14 cellular contexts compared by ENCODE assay signal in the genomic region with DNA sequence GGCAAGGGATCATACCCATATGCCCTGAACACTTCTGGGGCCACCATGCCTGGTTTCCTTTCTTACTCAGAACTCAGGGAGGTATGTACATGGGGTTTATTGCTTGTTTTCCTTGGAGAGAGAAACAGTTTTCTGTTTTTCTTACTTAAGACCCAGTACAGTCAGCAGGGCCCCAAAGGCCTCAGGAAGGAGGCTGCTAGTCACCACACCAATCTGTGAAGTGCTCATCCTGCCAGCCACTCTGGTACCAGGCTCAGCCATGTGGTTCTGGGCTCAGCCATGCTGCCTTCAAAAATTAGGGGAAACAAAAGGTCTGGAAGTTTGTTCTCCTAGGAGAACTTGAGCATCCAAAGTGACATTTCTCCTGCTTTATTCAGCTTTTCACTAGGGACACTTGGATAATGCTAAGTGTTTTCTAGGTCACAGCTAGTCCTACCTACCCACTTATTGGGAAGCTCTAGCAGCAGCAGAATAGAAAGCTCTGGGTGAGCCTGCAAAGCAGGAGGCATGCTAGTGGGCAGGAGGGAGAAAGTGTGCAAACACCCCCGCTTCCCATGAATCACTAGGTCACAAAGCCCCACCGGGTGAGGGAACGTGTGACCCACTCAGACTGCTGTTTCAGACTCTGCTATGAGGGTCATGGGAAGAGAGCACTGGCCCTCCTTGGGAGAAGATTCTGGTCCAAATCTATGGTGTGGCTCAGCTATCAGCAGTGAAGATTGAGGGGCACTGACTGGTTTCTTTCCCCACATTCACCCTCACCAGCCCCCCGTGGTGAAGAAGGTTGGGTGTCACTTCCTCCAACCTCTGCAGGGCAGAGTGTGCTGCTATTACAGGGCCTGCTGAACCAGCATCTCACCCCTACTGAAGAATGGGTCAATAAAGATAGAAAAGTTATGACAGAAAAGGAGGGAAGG. TPM values are rescaled to one million over a fixed set of nuclear protein-coding genes. Genes with fewer than 3 reads are reported as not detected.
A peak's percentile ranks its signal among the peaks of the same experiment; 100 is the strongest.
DNase-seq lines count a peak whose midpoint lies in the region; ATAC-seq and TF ChIP-seq lines count a peak whose summit lies in the region.
"Had no signal": no experiment of that assay in that cellular context is flagged by ENCODE, and none has a peak within 500 bp of the region (broad histone marks: within the 10 kb centered on the region; RNA-seq: fewer than 3 reads in every experiment).

No MANE protein-coding gene starts in this region.

- no peak overlapping the region for H3K4me2 ChIP-seq in GM23248 (ENCODE audit: unreplicated experiment)

- no peaks in the 10 kb centered on the region for H3K9me2 ChIP-seq in GM23248 (ENCODE audit: insufficient read depth)

- intact Hi-C loops in psoas muscle (cut with DNase I): loop anchor here in 1 of 2 donors (5.0 kb wide), 1 partner anchor 84 kb away; no protein-coding TSS in a partner anchor

- ATAC-seq in HG02798 (IDR thresholded peaks at IDR 0.05; ENCODE audit: poor library complexity, unreplicated experiment) (no peak), psoas muscle (no peak)

- peaks cover 39% of the 10 kb centered on the region for H3K4me1 ChIP-seq in GM23248 (ENCODE audit: insufficient read depth)
- H3K4me1 ChIP-seq in psoas muscle: peaks cover 41% of the 10 kb centered on the region
- H3K4me1 ChIP-seq: colonic mucosa had no signal

- H3K27me3 ChIP-seq in GM23248 (replicated peaks; ENCODE audit: insufficient read depth) (no peaks in the 10 kb centered on the region), brain microvascular endothelial cell (replicated peaks) (no peaks in the 10 kb centered on the region), layer of hippocampus (ENCODE audit: control insufficient read depth, insufficient read depth, low read length) (no peaks in the 10 kb centered on the region), psoas muscle (ENCODE audit: insufficient read depth in 3 of 3, low read length in 2 of 3) (no peaks in the 10 kb centered on the region)
- H3K27me3 ChIP-seq: BLaER1 treated with 17β-estradiol and CSF1 and Interleukin-3, amounts not matched to agents 10 nM and 100 nM; colonic mucosa; neutrophil had no signal

- peaks cover 96% of the 10 kb centered on the region for H3K79me2 ChIP-seq in GM23248 (ENCODE audit: insufficient read depth)

- POLR2A ChIA-PET in AG04449 (lab: Yijun Ruan, JAX): no interaction called here

- TF ChIP-seq CTCF in AG04449 (IDR thresholded peaks at IDR 0.05; ENCODE audit: insufficient read depth, low read length, missing control alignments) (no peak), brain microvascular endothelial cell (IDR thresholded peaks at IDR 0.05; ENCODE audit: low read depth, low read length, missing control alignments) (no peak), psoas muscle (IDR thresholded peaks at IDR 0.05) (no peak)

- H3K27ac ChIP-seq in GM23248 (peak overlapping the region; percentile 48), brain microvascular endothelial cell (peak overlapping the region; percentile 47), layer of hippocampus (ENCODE audit: low read depth, low read length) (peak overlapping the region; percentile 27), psoas muscle (no peak overlapping the region)
- H3K27ac ChIP-seq: BLaER1 treated with 17β-estradiol and CSF1 and Interleukin-3, amounts not matched to agents 10 nM and 100 nM; colonic mucosa; HL-60; neutrophil had no signal

- in situ Hi-C loops in GM23248 (cut with MboI) (no loop called here), brain microvascular endothelial cell (cut with HindIII; ENCODE audit: low pct_ligation_motif_present, low sequenced_read_pairs) (no loop called here)

- peaks cover 22% of the 10 kb centered on the region; the same call in 1 of the 2 replicates for H3F3A ChIP-seq in GM23248 (ENCODE audit: insufficient read depth)

- H3K36me3 ChIP-seq in GM23248 (ENCODE audit: low read depth): peaks cover 4% of the 10 kb centered on the region; the same call in 1 of the 2 replicates
- no peaks in the 10 kb centered on the region for H3K36me3 ChIP-seq in brain microvascular endothelial cell (replicated peaks)
- peaks cover 0 to 26% of the 10 kb centered on the region in 2 donors for H3K36me3 ChIP-seq in psoas muscle (ENCODE audit: insufficient read depth in 1 of 2, low read depth in 1 of 2)
- H3K36me3 ChIP-seq: colonic mucosa had no signal

- CTCF ChIA-PET in AG04449 (lab: Yijun Ruan, JAX): interaction anchor here (0.7 to 2.5 kb wide), 9 partner anchors 11 to 226 kb away, joined by 3 to 11 read pairs (median 4); partner anchors contain the start of gene NUDCD3

- H3K9me3 ChIP-seq in GM23248 (ENCODE audit: low read depth) (no peaks in the 10 kb centered on the region), psoas muscle (no peaks in the 10 kb centered on the region)
- H3K9me3 ChIP-seq: BLaER1 treated with 17β-estradiol and CSF1 and Interleukin-3, amounts not matched to agents 10 nM and 100 nM; colonic mucosa; neutrophil had no signal

- H4K20me1 ChIP-seq in GM23248 (ENCODE audit: insufficient read depth): no peaks in the 10 kb centered on the region

- DNase-seq in AG04449 (ENCODE audit: low read depth, low spot score) (peak; percentile 47), GM23248 (peak; percentile 80), brain microvascular endothelial cell (peak; percentile 65), NCI-H187 treated with DMSO at 0.1 percent for 48 hours (lab: John Stamatoyannopoulos, UW) (no peak), NCI-H526 (lab: John Stamatoyannopoulos, UW) (no peak), psoas muscle (no peak)
- DNase-seq: colonic mucosa, GF-D8, NCI-H446 treated with DMSO at 0.1 percent for 48 hours had no signal

- 83 to 87% methylated on average over 4 of the region's 4 CpGs for WGBS in GM23248 (ENCODE audit: low coverage in 1 of 2, low lambda C conversion rate in 2 of 2, missing lambda C conversion rate in 2 of 2), 2 experiments
- 84 to 88% (median 86%) methylated on average over 4 of the region's 4 CpGs for WGBS in psoas muscle, 3 donors

- H2AFZ ChIP-seq in GM23248: no peak overlapping the region

- H3K9ac ChIP-seq in GM23248: no peak overlapping the region

- H3K4me3 ChIP-seq in AG04449 (ENCODE audit: low read depth, low read length) (no peak overlapping the region), GM23248 (no peak overlapping the region), brain microvascular endothelial cell (ENCODE audit: low read depth, low read length) (no peak overlapping the region), psoas muscle (no peak overlapping the region)
- H3K4me3 ChIP-seq: BLaER1 treated with 17β-estradiol and CSF1 and Interleukin-3, amounts not matched to agents 10 nM and 100 nM; colonic mucosa had no signal

RNA-seq across cellular contexts. Expression of gene NUDCD3, which starts 23.9 kb away (rescaled TPM):
- 49.2 and 56.7 TPM in 2 replicates for total RNA-seq in GM23248 (2014; rRNA removed; shearing (Covaris generic))
- polyA plus RNA-seq in GM23248 (2016; fragmentation: Nextera tagmentation; extraction: Ambion mirVana) (79.1 and 82.4 TPM in 2 replicates), psoas muscle (10 to 100 TPM; 34.6 to 75.6 (median 43.9) TPM)
- total RNA-seq in psoas muscle: 100 to 1,000 TPM in 3 of 4 donors, 10 to 100 TPM in 1; 97.7 to 140 (median 122) TPM

Comparison
In these comparisons a context has a peak if more than half of its experiments do, and no peak if none do; other contexts are left out.
1. DNase-seq: peak in AG04449 (single experiment), GM23248 (single experiment) and brain microvascular endothelial cell (single experiment); none in NCI-H187 treated with DMSO at 0.1 percent for 48 hours (single experiment), NCI-H526 (0 of 2) and psoas muscle (0 of 2).